17 cellular contexts compared by ENCODE assay signal in genomic region chr20:63533871-63534393, GRCh38. TPM values are rescaled to one million over a fixed set of nuclear protein-coding genes. Genes with fewer than 3 reads are reported as not detected.
A peak's percentile ranks its signal among the peaks of the same experiment; 100 is the strongest.
DNase-seq lines count a peak whose midpoint lies in the region; ATAC-seq and TF ChIP-seq lines count a peak whose summit lies in the region.
"Had no signal": no experiment of that assay in that cellular context is flagged by ENCODE, and none has a peak within 500 bp of the region (broad histone marks: within the 10 kb centered on the region; RNA-seq: fewer than 3 reads in every experiment).

No MANE protein-coding gene starts in this region.

- no peak for ATAC-seq in Right ventricle myocardium inferior
- ATAC-seq: naive thymus-derived CD8-positive, alpha-beta T cell; sciatic nerve had no signal

- no peaks in the 10 kb centered on the region for H3K27me3 Mint-ChIP-seq in type B pancreatic cell
- H3K27me3 Mint-ChIP-seq: activated naive CD8-positive, alpha-beta T cell; naive thymus-derived CD8-positive, alpha-beta T cell had no signal

- no peak overlapping the region for H3K4me3 Mint-ChIP-seq in type B pancreatic cell
- H3K4me3 Mint-ChIP-seq: activated naive CD8-positive, alpha-beta T cell; naive thymus-derived CD8-positive, alpha-beta T cell had no signal

- WGBS in urinary bladder = 61% methylated on average over 28 of the region's 28 CpGs

- H3K9me3 Mint-ChIP-seq in type B pancreatic cell = no peaks in the 10 kb centered on the region
- H3K9me3 Mint-ChIP-seq: naive thymus-derived CD8-positive, alpha-beta T cell had no signal

- no peaks in the 10 kb centered on the region for H3K36me3 ChIP-seq in urinary bladder (ENCODE audit: insufficient read depth)

- DNase-seq in Right ventricle myocardium inferior (ENCODE audit: missing footprints) = peak; percentile 58
- DNase-seq in cardiac septum (ENCODE audit: low spot score) = no peak
- peak; percentile 52 for DNase-seq in cerebellum (ENCODE audit: low spot score)
- DNase-seq in mucosa of gallbladder (ENCODE audit: low spot score) = peak; percentile 73
- no peak for DNase-seq in NOMO-1 treated with dmso at 0.1 percent for 144 hours (lab: John Stamatoyannopoulos, UW; ENCODE audit: unreplicated experiment)
- DNase-seq in NCI-H2227 treated with DMSO at 0.1 percent for 48 hours (lab: John Stamatoyannopoulos, UW) = no peak
- no peak for DNase-seq in type B pancreatic cell (ENCODE audit: extremely low spot score, unreplicated experiment)
- DNase-seq: central memory CD4-positive, alpha-beta T cell; head of caudate nucleus; IMR-90; NCI-H1092 treated with DMSO at 0.1 percent for 48 hours; NCI-H226; stimulated activated CD4-positive, alpha-beta T cell treated with anti-CD3 and anti-CD28 coated beads, Interleukin-4, amount 100 ng/mL, for 4 hours had no signal

- H3K4me3 ChIP-seq in urinary bladder (ENCODE audit: low read depth, low read length) = no peak overlapping the region

- H3K27ac Mint-ChIP-seq in type B pancreatic cell = no peak overlapping the region
- H3K27ac Mint-ChIP-seq: activated naive CD8-positive, alpha-beta T cell; naive thymus-derived CD8-positive, alpha-beta T cell had no signal

- no peaks in the 10 kb centered on the region for H3K4me1 ChIP-seq in urinary bladder (ENCODE audit: insufficient read depth)

- H3K4me1 Mint-ChIP-seq in type B pancreatic cell (ENCODE audit: unreplicated experiment) = peaks cover 8% of the 10 kb centered on the region

- TF ChIP-seq CTCF in type B pancreatic cell (conservative IDR thresholded peaks at IDR 0.05) = no peak

- H3K36me3 Mint-ChIP-seq in type B pancreatic cell = no peaks in the 10 kb centered on the region
- H3K36me3 Mint-ChIP-seq: activated naive CD8-positive, alpha-beta T cell; naive thymus-derived CD8-positive, alpha-beta T cell had no signal

- intact Hi-C loops in Right ventricle myocardium inferior (cut with DNase I) (no loop called here), cardiac septum (cut with DNase I) (loop anchor here (10.0 kb wide), 1 partner anchor 331 kb away; the partner anchor contains the start of genes ABHD16B and TPD52L2)

- peak overlapping the region; percentile 80 for H3K27ac ChIP-seq in urinary bladder (ENCODE audit: low read depth)

RNA-seq across cellular contexts. Expression of gene PTK6, which starts 3.2 kb away (rescaled TPM):
- total RNA-seq in Right ventricle myocardium inferior (0.11 TPM), cardiac septum (not detected), cerebellum (not detected), mucosa of gallbladder (11.0 TPM), urinary bladder (2.8 TPM), type B pancreatic cell (ENCODE audit: low replicate concordance) (0.12 and 0.21 TPM in 2 replicates)
- polyA plus RNA-seq in urinary bladder = 3.4 TPM
- total RNA-seq: IMR-90 had no signal
- polyA plus RNA-seq: IMR-90 had no signal

RNA-seq across cellular contexts. Expression of gene PPDPF, which starts 13.4 kb away (rescaled TPM):
- total RNA-seq in Right ventricle myocardium inferior (261 TPM), cardiac septum (438 TPM), cerebellum (48.6 TPM), mucosa of gallbladder (793 TPM), urinary bladder (44.7 TPM), type B pancreatic cell (ENCODE audit: low replicate concordance) (280 and 422 TPM in 2 replicates)
- 545 TPM for polyA plus RNA-seq in urinary bladder

RNA-seq across cellular contexts. Expression of gene SRMS, which starts 13.6 kb away (rescaled TPM):
- not detected for total RNA-seq in Right ventricle myocardium inferior
- total RNA-seq in cardiac septum = not detected
- not detected for total RNA-seq in cerebellum
- total RNA-seq in mucosa of gallbladder = not detected
- 0.48 TPM for total RNA-seq in urinary bladder
- not detected for polyA plus RNA-seq in urinary bladder
- not detected in 2 replicates for total RNA-seq in type B pancreatic cell (ENCODE audit: low replicate concordance)
- total RNA-seq: IMR-90; naive thymus-derived CD8-positive, alpha-beta T cell; sciatic nerve had no signal
- polyA plus RNA-seq: IMR-90; naive thymus-derived CD8-positive, alpha-beta T cell had no signal

RNA-seq across cellular contexts. Expression of gene FNDC11, which starts 20.0 kb away (rescaled TPM):
- total RNA-seq in Right ventricle myocardium inferior = 0.16 TPM
- not detected for total RNA-seq in cardiac septum
- 0.73 TPM for total RNA-seq in cerebellum
- 1.4 TPM for total RNA-seq in mucosa of gallbladder
- 0.63 TPM for total RNA-seq in urinary bladder
- 0.98 TPM for polyA plus RNA-seq in urinary bladder
- total RNA-seq in type B pancreatic cell (ENCODE audit: low replicate concordance) = 0.52 and 1.4 TPM in 2 replicates

RNA-seq across cellular contexts. Expression of gene EEF1A2, which starts 35.0 kb away (rescaled TPM):
- 1,274 TPM for total RNA-seq in Right ventricle myocardium inferior
- total RNA-seq in cardiac septum = 1,211 TPM
- 78.4 TPM for total RNA-seq in cerebellum
- 56.3 TPM for total RNA-seq in mucosa of gallbladder
- total RNA-seq in urinary bladder = 11.2 TPM
- polyA plus RNA-seq in urinary bladder = 5.1 TPM
- 20.5 and 30.2 TPM in 2 replicates for total RNA-seq in type B pancreatic cell (ENCODE audit: low replicate concordance)
- polyA plus RNA-seq: naive thymus-derived CD8-positive, alpha-beta T cell had no signal

Comparison
In these comparisons a context has a peak if more than half of its experiments do, and no peak if none do; other contexts are left out.
1. DNase-seq: peak in Right ventricle myocardium inferior (single experiment), cerebellum (single experiment) and mucosa of gallbladder (single experiment); none in cardiac septum (single experiment), NOMO-1 treated with dmso at 0.1 percent for 144 hours (single experiment), NCI-H2227 treated with DMSO at 0.1 percent for 48 hours (single experiment) and type B pancreatic cell (single experiment).